Comparison of ENCODE assay signal across 28 cellular contexts in the genomic region with DNA sequence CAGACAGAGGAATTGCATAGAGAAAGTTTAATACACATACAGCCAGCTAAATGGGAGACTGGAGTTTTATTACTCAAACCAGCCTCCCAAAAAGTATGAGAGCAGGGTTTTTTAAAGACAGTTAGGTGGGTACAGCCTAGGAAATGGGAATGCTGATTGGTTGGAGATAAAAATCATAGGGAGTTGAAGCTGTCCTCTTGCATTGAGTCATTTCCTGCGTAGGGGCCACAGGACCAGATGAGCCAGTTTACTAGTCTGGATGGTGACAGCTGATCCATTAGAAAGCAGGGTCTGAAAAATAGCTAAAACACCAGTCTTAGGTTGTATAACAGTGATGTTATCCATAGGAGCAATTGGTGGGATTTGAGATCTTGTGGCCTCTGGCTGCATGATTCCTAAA.
DNase-seq lines count a peak whose midpoint lies in the region; ATAC-seq, FAIRE-seq and TF ChIP-seq lines count a peak whose summit lies in the region.
"Had no signal": no experiment of that assay in that cellular context is flagged by ENCODE, and none has a peak within 500 bp of the region (broad histone marks: within the 10 kb centered on the region; RNA-seq: fewer than 3 reads in every experiment).

No MANE protein-coding gene starts in this region.

- no peak for TF ChIP-seq CTCF in bronchial epithelial cell (IDR thresholded peaks at IDR 0.05; ENCODE audit: insufficient read depth, low read length, severe bottlenecking)

- intact Hi-C loops in sciatic nerve (cut with DNase I), result no loop called here

- ATAC-seq in sciatic nerve (no peak), HG02870 (IDR thresholded peaks at IDR 0.05; ENCODE audit: unreplicated experiment) (no peak)
- ATAC-seq: activated CD8-positive, alpha-beta T cell treated with anti-CD3 and anti-CD28 coated beads, Interleukin-2, amount 10 ng/mL, durations not matched to agents 7 days and 5 days; CD8-positive, alpha-beta T cell; left lung; Panc1; stimulated activated naive CD8-positive, alpha-beta T cell treated with anti-CD3 and anti-CD28 coated beads, Interleukin-15, Interleukin-2, amounts not matched to agents 100 U/mL and 50 U/mL, for 24 hours had no signal

- in situ Hi-C loops in GM23248 (cut with MboI), result no loop called here

- H3K9me2 ChIP-seq in GM23248 (ENCODE audit: insufficient read depth), result no peaks in the 10 kb centered on the region

- H3K27ac ChIP-seq in neuronal stem cell (replicated peaks; ENCODE audit: low read length) (no peak overlapping the region), GM23248 (no peak overlapping the region)
- H3K27ac ChIP-seq: left lung, neural progenitor cell, parathyroid adenoma, uterus, WERI-Rb-1 had no signal

- no peak overlapping the region for H3K4me3 ChIP-seq in bronchial epithelial cell (ENCODE audit: low read depth, low read length)
- no peak overlapping the region for H3K4me3 ChIP-seq in neuronal stem cell (ENCODE audit: low read length in 2 of 2)
- no peak overlapping the region for H3K4me3 ChIP-seq in GM23248
- H3K4me3 ChIP-seq: left lung, neural progenitor cell, uterus had no signal

- no peaks in the 10 kb centered on the region for H3K27me3 ChIP-seq in bronchial epithelial cell (ENCODE audit: control insufficient read depth, insufficient read depth, low read length)
- no peaks in the 10 kb centered on the region for H3K27me3 ChIP-seq in neuronal stem cell (ENCODE audit: control insufficient read depth in 3 of 3, insufficient read depth in 3 of 3, low read depth in 1 of 3, low read length in 3 of 3)
- no peaks in the 10 kb centered on the region for H3K27me3 ChIP-seq in GM23248 (replicated peaks; ENCODE audit: insufficient read depth)
- H3K27me3 ChIP-seq: left lung, neural progenitor cell, uterus had no signal

- H3K9me3 ChIP-seq in neuronal stem cell (replicated peaks in 1 of 2; ENCODE audit: control insufficient read depth in 2 of 2, insufficient read depth in 1 of 2, low read depth in 1 of 2, low read length in 2 of 2), result no peaks in the 10 kb centered on the region
- H3K9me3 ChIP-seq in GM23248 (ENCODE audit: low read depth), result no peaks in the 10 kb centered on the region
- H3K9me3 ChIP-seq: left lung, uterus had no signal

- no peaks in the 10 kb centered on the region for H3K79me1 ChIP-seq in neuronal stem cell (ENCODE audit: low read depth, low read length)

- no peak for FAIRE-seq in bronchial epithelial cell (lab: Jason Lieb, UNC)
- FAIRE-seq: G401.6, HTR-8/SVneo had no signal

- no peaks in the 10 kb centered on the region for H3K79me2 ChIP-seq in GM23248 (ENCODE audit: insufficient read depth)
- H3K79me2 ChIP-seq: parathyroid adenoma had no signal

- H4K8ac ChIP-seq in neuronal stem cell (ENCODE audit: low read depth, low read length), result no peak overlapping the region

- H2AFZ ChIP-seq in neuronal stem cell (ENCODE audit: low read length) (peak overlapping the region; percentile 15), GM23248 (no peak overlapping the region)
- H2AFZ ChIP-seq: neural progenitor cell, parathyroid adenoma had no signal

- no peaks in the 10 kb centered on the region for H3K36me3 ChIP-seq in bronchial epithelial cell (ENCODE audit: control insufficient read depth, insufficient read depth, low read length)
- no peaks in the 10 kb centered on the region for H3K36me3 ChIP-seq in neuronal stem cell (replicated peaks in 1 of 2; ENCODE audit: control insufficient read depth in 2 of 2, insufficient read depth in 2 of 2, low read length in 2 of 2)
- H3K36me3 ChIP-seq in GM23248 (ENCODE audit: low read depth), result no peaks in the 10 kb centered on the region
- H3K36me3 ChIP-seq: left lung, neural progenitor cell, uterus, WERI-Rb-1 had no signal

- H2BK120ac ChIP-seq in neuronal stem cell (ENCODE audit: low read depth, low read length), result no peak overlapping the region

- no peak overlapping the region for H2BK5ac ChIP-seq in neuronal stem cell (ENCODE audit: low read length)

- H2BK12ac ChIP-seq in neuronal stem cell (ENCODE audit: low read length), result no peak overlapping the region

- H3K14ac ChIP-seq in neuronal stem cell (ENCODE audit: low read length), result no peak overlapping the region

- H3F3A ChIP-seq in GM23248 (ENCODE audit: insufficient read depth), result no peaks in the 10 kb centered on the region

- H3K18ac ChIP-seq in neuronal stem cell (ENCODE audit: low read length), result no peak overlapping the region

- H3K9ac ChIP-seq in neuronal stem cell (ENCODE audit: low read depth, low read length, poor library complexity), result no peak overlapping the region
- H3K9ac ChIP-seq in GM23248, result no peak overlapping the region
- H3K9ac ChIP-seq: neural progenitor cell, parathyroid adenoma had no signal

- H2AK5ac ChIP-seq in neuronal stem cell (ENCODE audit: low read depth, low read length), result no peak overlapping the region

- DNase-seq in DMS53 treated with DMSO at 0.1 percent for 48 hours (lab: John Stamatoyannopoulos, UW; ENCODE audit: unreplicated experiment) (peak; percentile 2), Kasumi-1 (lab: John Stamatoyannopoulos, UW) (peak; percentile 25 to 27), bronchial epithelial cell (ENCODE audit: low read depth) (peak; percentile 3), neuronal stem cell (ENCODE audit: low spot score) (no peak), SHP77 treated with DMSO at 0.1 percent for 48 hours (lab: John Stamatoyannopoulos, UW) (no peak), sciatic nerve (ENCODE audit: low spot score) (no peak), GM23248 (no peak)
- DNase-seq: activated CD4-positive, alpha-beta T cell treated with anti-CD3 and anti-CD28 coated beads for 4 hours; activated CD8-positive, alpha-beta T cell treated with anti-CD3 and anti-CD28 coated beads, Interleukin-2, amount 10 ng/mL, durations not matched to agents 7 days and 5 days; activated naive CD4-positive, alpha-beta T cell treated with anti-CD3 and anti-CD28 coated beads for 36 hours; CD8-positive, alpha-beta T cell; DMS153; left lung; MM.1S; NCI-H1436 treated with DMSO at 0.1 percent for 48 hours; NCI-H2081 treated with DMSO at 0.1 percent for 48 hours; NCI-H526 treated with DMSO at 0.1 percent for 48 hours; stimulated activated CD4-positive, alpha-beta T cell treated with anti-CD3 and anti-CD28 coated beads, Interleukin-1b, Interleukin-23, amount 100 ng/mL, for 48 hours; stimulated activated naive CD8-positive, alpha-beta T cell treated with anti-CD3 and anti-CD28 coated beads, Interleukin-15, Interleukin-2, amounts not matched to agents 100 U/mL and 50 U/mL, for 24 hours; T1000; uterus; WERI-Rb-1 had no signal

- H3K4me2 ChIP-seq in neuronal stem cell (ENCODE audit: insufficient read depth, low read length, poor library complexity, severe bottlenecking) (no peak overlapping the region), GM23248 (ENCODE audit: unreplicated experiment) (no peak overlapping the region)
- H3K4me2 ChIP-seq: neural progenitor cell had no signal

- H3K4me1 ChIP-seq in neuronal stem cell (ENCODE audit: control insufficient read depth in 2 of 2, insufficient read depth in 1 of 2, low read depth in 1 of 2, low read length in 2 of 2) (peaks cover 0 to 7% of the 10 kb centered on the region in 2 donors), GM23248 (ENCODE audit: insufficient read depth) (no peaks in the 10 kb centered on the region)
- H3K4me1 ChIP-seq: left lung, parathyroid adenoma, uterus had no signal

- no peak overlapping the region for H4K91ac ChIP-seq in neuronal stem cell (ENCODE audit: low read depth, low read length, poor library complexity)

- no CpG with 5 or more reads among the region's 1 CpG for WGBS in neuronal stem cell (ENCODE audit: extremely low coverage in 2 of 2, insufficient read length in 2 of 2, insufficient replicate concordance in 1 of 2), 2 donors
- WGBS in GM23248 (ENCODE audit: low coverage in 1 of 2, low lambda C conversion rate in 2 of 2, missing lambda C conversion rate in 2 of 2), 2 experiments, result 0 to 11% methylated on average over 1 of the region's 1 CpG

- no peaks in the 10 kb centered on the region for H4K20me1 ChIP-seq in GM23248 (ENCODE audit: insufficient read depth)

- no peak overlapping the region for H3K23ac ChIP-seq in neuronal stem cell (ENCODE audit: low read depth, low read length, poor library complexity)

- H2BK15ac ChIP-seq in neuronal stem cell (ENCODE audit: low read length), result no peak overlapping the region

- H3K4ac ChIP-seq in neuronal stem cell (ENCODE audit: low read length), result no peak overlapping the region

Comparison
In these comparisons a context has a peak if more than half of its experiments do, and no peak if none do; other contexts are left out.
1. DNase-seq: peak in DMS53 treated with DMSO at 0.1 percent for 48 hours (single experiment), Kasumi-1 (2 of 2) and bronchial epithelial cell (single experiment); none in neuronal stem cell (single experiment), SHP77 treated with DMSO at 0.1 percent for 48 hours (single experiment), sciatic nerve (single experiment) and GM23248 (single experiment).